28 cellular contexts compared by ENCODE assay signal in genomic region chr11:11446562-11446961, GRCh38.
"Had no signal": no experiment of that assay in that cellular context is flagged by ENCODE, and none has a peak within 500 bp of the region (broad histone marks: within the 10 kb centered on the region; RNA-seq: fewer than 3 reads in every experiment).

No MANE protein-coding gene starts in this region.

- H3K36me3 ChIP-seq: adrenal gland, Peyer's patch, SJSA1 had no signal

- H3K4me3 ChIP-seq: adrenal gland, Peyer's patch, SJSA1 had no signal

- H3K27ac ChIP-seq: adrenal gland, KMS-11, Peyer's patch, SJSA1 had no signal

- H3K4me1 ChIP-seq: Peyer's patch had no signal

- DNase-seq: activated CD4-positive, alpha-beta T cell treated with anti-CD3 and anti-CD28 coated beads for 36 hours; activated CD4-positive, alpha-beta T cell treated with anti-CD3 and anti-CD28 coated beads, Interleukin-2, amount 10 ng/mL, durations not matched to agents 7 days and 5 days; activated CD4-positive, alpha-beta T cell treated with anti-CD3 and anti-CD28 coated beads, Interleukin-2, amount 50 U/mL, for 48 hours; activated CD8-positive, alpha-beta T cell treated with anti-CD3 and anti-CD28 coated beads, Interleukin-2, amount 10 ng/mL, durations not matched to agents 7 days and 5 days; activated gamma-delta T cell treated with Interleukin-2 at 50 U/mL for 16 hours; activated naive CD4-positive, alpha-beta T cell treated with anti-CD3 and anti-CD28 coated beads for 36 hours; activated T-cell treated with anti-CD3 and anti-CD28 coated beads for 4 hours; activated T-cell treated with anti-CD3 and anti-CD28 coated beads, Interleukin-2, amount 50 U/mL, for 4 hours; adrenal gland; anterior cingulate cortex; central memory CD4-positive, alpha-beta T cell; MM.1S; NCI-H1092; NCI-H1436 treated with DMSO at 0.1 percent for 48 hours; NCI-H1694 treated with DMSO at 0.1 percent for 48 hours; NCI-H2029; NCI-H2107; NCI-H2171; NCI-H510A; NCI-H526; NK-92 treated with Interleukin-12 subunit alpha and Interleukin-12 subunit beta, amount 100 ng/mL, for 24 hours; PC-3; Peyer's patch; RPMI8226; SHP77 treated with DMSO at 0.1 percent for 48 hours; SK-N-SH had no signal

- H3K27me3 ChIP-seq: adrenal gland, Peyer's patch, SJSA1 had no signal

- H3K9me3 ChIP-seq: adrenal gland, Peyer's patch, SJSA1, SK-N-SH had no signal
